In genomic region chr19:48872182-48872883, GRCh38 we compare ENCODE assay signal across 8 cellular contexts. TPM values are rescaled to one million over a fixed set of nuclear protein-coding genes. Genes with fewer than 3 reads are reported as not detected.
DNase-seq lines count a peak whose midpoint lies in the region; ATAC-seq and TF ChIP-seq lines count a peak whose summit lies in the region.

Gene PPP1R15A (plus strand): TSS chr19:48872421. CDS start chr19:48873234, 813 bp downstream.

- peaks cover 22 to 39% (median 31%) of the 10 kb centered on the region in 11 experiments; a peak in 21 of 22 replicates for H3K36me3 ChIP-seq in BLaER1 treated with 17β-estradiol and CSF1 and Interleukin-3, amounts not matched to agents 10 nM and 100 nM
- H3K36me3 ChIP-seq in OCI-LY3 (replicated peaks; ENCODE audit: low read depth, low read length) (peaks cover 29% of the 10 kb centered on the region), mesendoderm (ENCODE audit: control insufficient read depth, insufficient read depth, low read length) (peaks cover 13% of the 10 kb centered on the region)

- H2BK120ac ChIP-seq in mesendoderm (ENCODE audit: low read depth, low read length): peak within 1 kb of the TSS; percentile 63

- no peak for TF ChIP-seq CTCF in OCI-LY3 (IDR thresholded peaks at IDR 0.05; ENCODE audit: low read depth, low read length)

- H3K4me2 ChIP-seq in BLaER1 treated with 17β-estradiol and CSF1 and Interleukin-3, amounts not matched to agents 10 nM and 100 nM: peak within 1 kb of the TSS; percentile 89 to 100 (median 98)
- peak within 1 kb of the TSS; percentile 92 for H3K4me2 ChIP-seq in OCI-LY3 (ENCODE audit: low read length)
- H3K4me2 ChIP-seq in mesendoderm (ENCODE audit: low read length): peak within 1 kb of the TSS; percentile 99

- H3K27me3 ChIP-seq in BLaER1 treated with 17β-estradiol and CSF1 and Interleukin-3, amounts not matched to agents 10 nM and 100 nM: no peaks in the 10 kb centered on the region
- H3K27me3 ChIP-seq in OCI-LY3 (ENCODE audit: low read depth, low read length): no peaks in the 10 kb centered on the region
- H3K27me3 ChIP-seq in mesendoderm (ENCODE audit: insufficient read depth, low read length, poor library complexity): no peaks in the 10 kb centered on the region

- H2BK15ac ChIP-seq in mesendoderm (replicated peaks; ENCODE audit: low read depth): no peak within 1 kb of the TSS

- DNase-seq in HuH-7.5 (ENCODE audit: low spot score) (peak; percentile 95), mesendoderm (peak; percentile 99)
- peak; percentile 99 for DNase-seq in activated CD8-positive, alpha-beta memory T cell treated with anti-CD3 and anti-CD28 coated beads, Interleukin-2, amount 50 U/mL, for 4 hours
- DNase-seq in stimulated activated CD8-positive, alpha-beta memory T cell treated with anti-CD3 and anti-CD28 coated beads, Interleukin-12 subunit alpha, Interleukin-12 subunit beta, amount 100 ng/mL, for 4 hours (ENCODE audit: low read depth): peak; percentile 97

- WGBS in mesendoderm (ENCODE audit: extremely low coverage, insufficient coverage, low lambda C conversion rate): no CpG with 5 or more reads among the region's 53 CpGs

- H3K4me3 ChIP-seq in BLaER1 treated with 17β-estradiol and CSF1 and Interleukin-3, amounts not matched to agents 10 nM and 100 nM: peak within 1 kb of the TSS; percentile 88 to 99 (median 91)
- H3K4me3 ChIP-seq in OCI-LY3 (ENCODE audit: low read length) (peak within 1 kb of the TSS; percentile 91), mesendoderm (ENCODE audit: low read length) (peak within 1 kb of the TSS; percentile 93)

- peak within 1 kb of the TSS; percentile 55 for H2AK5ac ChIP-seq in mesendoderm (ENCODE audit: low read length)

- peaks cover 0 to 3% (median 0%) of the 10 kb centered on the region in 11 experiments; a peak in 4 of 22 replicates for H3K9me3 ChIP-seq in BLaER1 treated with 17β-estradiol and CSF1 and Interleukin-3, amounts not matched to agents 10 nM and 100 nM (replicated peaks in 1 of 11)
- no peaks in the 10 kb centered on the region for H3K9me3 ChIP-seq in OCI-LY3 (ENCODE audit: insufficient read depth, low read length)

- H4K20me1 ChIP-seq in BLaER1 treated with 17β-estradiol and CSF1 and Interleukin-3, amounts not matched to agents 10 nM and 100 nM: peaks cover 26 to 44% (median 37%) of the 10 kb centered on the region in 11 experiments
- peaks cover 13% of the 10 kb centered on the region for H4K20me1 ChIP-seq in OCI-LY3 (ENCODE audit: insufficient read depth, low read length)

- H2BK5ac ChIP-seq in mesendoderm (ENCODE audit: low read length): peak within 1 kb of the TSS; percentile 98

- H3K23ac ChIP-seq in mesendoderm (ENCODE audit: low read length): peak within 1 kb of the TSS; percentile 90

- ATAC-seq in GM19395 (IDR thresholded peaks at IDR 0.05; ENCODE audit: unreplicated experiment): peak; percentile 46

- H3K18ac ChIP-seq in mesendoderm (ENCODE audit: low read length): peak within 1 kb of the TSS; percentile 91

- H3K79me1 ChIP-seq in mesendoderm (ENCODE audit: low read length): peaks cover 17% of the 10 kb centered on the region

- peaks cover 40 to 68% (median 64%) of the 10 kb centered on the region in 10 experiments for H3K4me1 ChIP-seq in BLaER1 treated with 17β-estradiol and CSF1 and Interleukin-3, amounts not matched to agents 10 nM and 100 nM
- H3K4me1 ChIP-seq in OCI-LY3 (ENCODE audit: low read length) (peaks cover 50% of the 10 kb centered on the region), mesendoderm (ENCODE audit: control insufficient read depth, low read depth, low read length) (peaks cover 12% of the 10 kb centered on the region)

- H3K56ac ChIP-seq in mesendoderm (ENCODE audit: low read length): peak within 1 kb of the TSS; percentile 99

- H4K8ac ChIP-seq in mesendoderm (ENCODE audit: low read depth, low read length): no peak within 1 kb of the TSS

- no peak within 1 kb of the TSS for H4K5ac ChIP-seq in mesendoderm (ENCODE audit: low read length)

- H3K4ac ChIP-seq in mesendoderm (ENCODE audit: low read depth, low read length): peak within 1 kb of the TSS; percentile 28

- in situ Hi-C loops in endometrial microvascular endothelial cells (cut with HindIII; ENCODE audit: inconsistent ontology term, low pct_unique_long_range_greater_than_20kb, low sequenced_read_pairs): no loop called here

- H3K27ac ChIP-seq in BLaER1 treated with 17β-estradiol and CSF1 and Interleukin-3, amounts not matched to agents 10 nM and 100 nM: peak within 1 kb of the TSS; percentile 96 to 100 (median 98)
- H3K27ac ChIP-seq in OCI-LY3 (ENCODE audit: low read length) (peak within 1 kb of the TSS; percentile 95), mesendoderm (ENCODE audit: low read depth, low read length) (peak within 1 kb of the TSS; percentile 91)

- no peak within 1 kb of the TSS for H2AFZ ChIP-seq in OCI-LY3 (ENCODE audit: low read depth, low read length)

- H3K9ac ChIP-seq in BLaER1 treated with 17β-estradiol and CSF1 and Interleukin-3, amounts not matched to agents 10 nM and 100 nM: peak within 1 kb of the TSS; percentile 96 to 100 (median 99)
- H3K9ac ChIP-seq in OCI-LY3 (ENCODE audit: low read length): peak within 1 kb of the TSS; percentile 98
- H3K9ac ChIP-seq in mesendoderm (ENCODE audit: low read length): peak within 1 kb of the TSS; percentile 99

- H3K79me2 ChIP-seq in OCI-LY3 (ENCODE audit: low read length): peaks cover 43% of the 10 kb centered on the region
- peaks cover 32% of the 10 kb centered on the region for H3K79me2 ChIP-seq in mesendoderm (ENCODE audit: control insufficient read depth, insufficient read depth, low read length)

RNA-seq across cellular contexts. Expression of gene PPP1R15A, which starts in this region (rescaled TPM):
- 56.0 TPM for total RNA-seq in endometrial microvascular endothelial cells (ENCODE audit: inconsistent ontology term)
- polyA plus RNA-seq in mesendoderm (2013, experiment 1 of 2): 32.5 TPM
- polyA plus RNA-seq in mesendoderm (2013, experiment 2 of 2): 33.4 TPM

Comparison
In these comparisons a context has a peak if more than half of its experiments do, and no peak if none do; other contexts are left out.
1. Peak in every context shown above with its lines: DNase-seq, ATAC-seq, H3K4me3 ChIP-seq and H3K27ac ChIP-seq.